17 cellular contexts compared by ENCODE assay signal in the genomic region with DNA sequence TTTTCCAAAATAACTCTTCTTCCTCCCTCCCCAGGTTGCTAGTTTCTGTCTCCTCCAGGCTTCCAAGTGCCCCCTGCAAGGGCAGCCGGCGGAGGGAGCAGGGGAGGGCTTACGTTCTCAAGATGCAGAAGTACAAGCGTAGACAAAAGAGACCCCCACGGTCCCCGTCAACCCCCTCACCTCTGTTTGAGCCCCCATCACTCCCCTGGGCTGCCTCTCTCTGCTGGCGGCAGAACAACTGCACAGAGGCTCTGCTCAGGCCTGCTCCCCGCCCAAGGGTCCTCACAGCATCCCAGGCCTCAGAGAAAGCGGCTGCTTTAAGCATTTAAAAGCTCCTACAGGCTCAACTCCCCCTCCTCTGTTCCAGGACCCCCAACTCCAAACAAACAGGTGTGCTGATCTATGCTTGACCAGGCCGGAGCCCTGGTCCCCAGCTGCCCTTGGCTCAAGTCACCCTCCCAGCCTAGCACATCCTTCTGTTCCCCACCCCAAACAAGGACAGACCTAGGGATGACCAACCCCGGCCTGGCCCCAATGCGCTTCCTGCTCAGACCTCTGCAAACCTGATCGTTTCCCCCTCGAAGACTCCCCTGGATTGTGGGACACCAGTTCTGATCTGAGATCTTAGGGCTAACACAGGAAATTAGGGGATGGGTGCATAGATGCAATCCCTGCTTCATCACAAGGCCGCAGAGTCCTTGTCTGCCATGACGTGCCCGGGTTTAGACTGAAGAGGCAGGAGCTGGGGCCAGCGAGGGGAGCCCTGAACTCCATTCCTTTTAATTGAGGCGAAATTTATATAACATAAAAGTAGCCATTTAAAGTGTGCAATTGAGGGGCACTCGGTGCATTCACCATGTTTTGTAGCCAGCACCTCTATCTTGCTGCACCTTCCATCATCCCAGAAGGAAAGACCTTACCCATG. TPM values are rescaled to one million over a fixed set of nuclear protein-coding genes. Genes with fewer than 3 reads are reported as not detected.
DNase-seq lines count a peak whose midpoint lies in the region; ATAC-seq and TF ChIP-seq lines count a peak whose summit lies in the region.
"Had no signal": no experiment of that assay in that cellular context is flagged by ENCODE, and none has a peak within 500 bp of the region (broad histone marks: within the 10 kb centered on the region; RNA-seq: fewer than 3 reads in every experiment).

No MANE protein-coding gene starts in this region.

- ATAC-seq in Right ventricle myocardium inferior = no peak
- no peak for ATAC-seq in left ventricle myocardium superior
- no peak for ATAC-seq in HG03039 (IDR thresholded peaks at IDR 0.05; ENCODE audit: unreplicated experiment)
- ATAC-seq: activated naive CD8-positive, alpha-beta T cell treated with anti-CD3 and anti-CD28 coated beads, Interleukin-2, amount 50 U/mL, for 24 hours had no signal

- H3K27ac ChIP-seq in esophagus muscularis mucosa (replicated peaks in 1 of 4) (no peak overlapping the region), brain microvascular endothelial cell (no peak overlapping the region)
- H3K27ac ChIP-seq: neutrophil, upper lobe of left lung had no signal

- H3K4me3 ChIP-seq in esophagus muscularis mucosa (no peak overlapping the region), brain microvascular endothelial cell (ENCODE audit: low read depth, low read length) (no peak overlapping the region)
- H3K4me3 ChIP-seq: upper lobe of left lung had no signal

- no peaks in the 10 kb centered on the region for H3K4me1 Mint-ChIP-seq in osteocyte (ENCODE audit: unreplicated experiment)
- H3K4me1 Mint-ChIP-seq: activated B cell treated with CpG ODN at 0.5 μM for 24 hours; activated naive CD8-positive, alpha-beta T cell treated with anti-CD3 and anti-CD28 coated beads, Interleukin-2, amount 50 U/mL, for 24 hours; central memory CD8-positive, alpha-beta T cell had no signal

- no peak overlapping the region for H3K4me3 Mint-ChIP-seq in osteocyte (ENCODE audit: unreplicated experiment)
- H3K4me3 Mint-ChIP-seq: activated B cell treated with CpG ODN at 0.5 μM for 24 hours; activated naive CD8-positive, alpha-beta T cell treated with anti-CD3 and anti-CD28 coated beads, Interleukin-2, amount 50 U/mL, for 24 hours; central memory CD8-positive, alpha-beta T cell had no signal

- peaks cover 29% of the 10 kb centered on the region for H3K27me3 Mint-ChIP-seq in osteocyte (ENCODE audit: unreplicated experiment)

- H3K36me3 Mint-ChIP-seq in osteocyte (ENCODE audit: unreplicated experiment) = no peaks in the 10 kb centered on the region

- H3K9me3 Mint-ChIP-seq in osteocyte (ENCODE audit: unreplicated experiment) = no peaks in the 10 kb centered on the region
- H3K9me3 Mint-ChIP-seq: activated B cell treated with CpG ODN at 0.5 μM for 24 hours; activated naive CD8-positive, alpha-beta T cell treated with anti-CD3 and anti-CD28 coated beads, Interleukin-2, amount 50 U/mL, for 24 hours; central memory CD8-positive, alpha-beta T cell had no signal

- 79% methylated on average over 16 of the region's 20 CpGs for WGBS in esophagus muscularis mucosa

- no peaks in the 10 kb centered on the region for H3K4me1 ChIP-seq in esophagus muscularis mucosa
- H3K4me1 ChIP-seq: upper lobe of left lung had no signal

- no peak for TF ChIP-seq EP300 in esophagus muscularis mucosa (IDR thresholded peaks at IDR 0.05)

- intact Hi-C loops in Right ventricle myocardium inferior (cut with DNase I) (no loop called here), left ventricle myocardium superior (cut with micrococcal nuclease) (no loop called here), esophagus muscularis mucosa (cut with DNase I) (no loop called here)

- no peak for TF ChIP-seq POLR2A in esophagus muscularis mucosa (IDR thresholded peaks at IDR 0.05; ENCODE audit: low read depth)

- H3K9me3 ChIP-seq in esophagus muscularis mucosa = no peaks in the 10 kb centered on the region
- H3K9me3 ChIP-seq: neutrophil, upper lobe of left lung had no signal

- H3K27ac Mint-ChIP-seq in osteocyte (ENCODE audit: unreplicated experiment) = no peak overlapping the region
- H3K27ac Mint-ChIP-seq: activated B cell treated with CpG ODN at 0.5 μM for 24 hours; activated naive CD8-positive, alpha-beta T cell treated with anti-CD3 and anti-CD28 coated beads, Interleukin-2, amount 50 U/mL, for 24 hours had no signal

- H3K36me3 ChIP-seq in esophagus muscularis mucosa (no peaks in the 10 kb centered on the region), brain microvascular endothelial cell (replicated peaks) (no peaks in the 10 kb centered on the region)
- H3K36me3 ChIP-seq: neutrophil, upper lobe of left lung had no signal

- TF ChIP-seq CTCF in esophagus muscularis mucosa (IDR thresholded peaks at IDR 0.05) = no peak
- no peak for TF ChIP-seq CTCF in osteocyte (IDR thresholded peaks at IDR 0.05)
- TF ChIP-seq CTCF in brain microvascular endothelial cell (IDR thresholded peaks at IDR 0.05; ENCODE audit: low read depth, low read length, missing control alignments) = no peak

- in situ Hi-C loops in brain microvascular endothelial cell (cut with HindIII; ENCODE audit: low pct_ligation_motif_present, low sequenced_read_pairs) = no loop called here

- peak; percentile 13 for DNase-seq in Right ventricle myocardium inferior (ENCODE audit: missing footprints)
- no peak for DNase-seq in left ventricle myocardium superior
- DNase-seq in esophagus muscularis mucosa (ENCODE audit: extremely low spot score) = peak; percentile 91
- DNase-seq in osteocyte (ENCODE audit: extremely low spot score, unreplicated experiment) = peak; percentile 79
- no peak for DNase-seq in brain microvascular endothelial cell
- DNase-seq in Ammon's horn (ENCODE audit: low spot score) = no peak
- no peak for DNase-seq in stimulated activated CD4-positive, alpha-beta T cell treated with anti-CD3 and anti-CD28 coated beads, Interleukin-15, amount 100 ng/mL, for 24 hours
- DNase-seq: activated naive CD8-positive, alpha-beta T cell treated with anti-CD3 and anti-CD28 coated beads, Interleukin-2, amount 50 U/mL, for 24 hours; foreskin melanocyte; GF-D8; mesenchymal stem cell; NCI-H69 had no signal

- H3K27me3 ChIP-seq in esophagus muscularis mucosa = peaks cover 0 to 45% (median 4%) of the 10 kb centered on the region in 4 donors
- H3K27me3 ChIP-seq in brain microvascular endothelial cell (replicated peaks) = no peaks in the 10 kb centered on the region
- H3K27me3 ChIP-seq: upper lobe of left lung had no signal

RNA-seq across cellular contexts. Expression of gene RBFOX3, which starts 17.2 kb away (rescaled TPM):
- total RNA-seq in Right ventricle myocardium inferior = not detected
- total RNA-seq in left ventricle myocardium superior = not detected
- 10 to 100 TPM in 3 of 4 donors, 1 to 10 TPM in 1; 3.4 to 43.8 (median 17.2) TPM for total RNA-seq in esophagus muscularis mucosa
- total RNA-seq in osteocyte = not detected in 2 replicates

Comparison
In these comparisons a context has a peak if more than half of its experiments do, and no peak if none do; other contexts are left out.
1. DNase-seq: peak in Right ventricle myocardium inferior (single experiment), esophagus muscularis mucosa (single experiment) and osteocyte (single experiment); none in left ventricle myocardium superior (single experiment), brain microvascular endothelial cell (single experiment), Ammon's horn (single experiment) and stimulated activated CD4-positive, alpha-beta T cell treated with anti-CD3 and anti-CD28 coated beads, Interleukin-15, amount 100 ng/mL, for 24 hours (single experiment).